Comparison of ENCODE assay signal across 11 cellular contexts in the genomic region with DNA sequence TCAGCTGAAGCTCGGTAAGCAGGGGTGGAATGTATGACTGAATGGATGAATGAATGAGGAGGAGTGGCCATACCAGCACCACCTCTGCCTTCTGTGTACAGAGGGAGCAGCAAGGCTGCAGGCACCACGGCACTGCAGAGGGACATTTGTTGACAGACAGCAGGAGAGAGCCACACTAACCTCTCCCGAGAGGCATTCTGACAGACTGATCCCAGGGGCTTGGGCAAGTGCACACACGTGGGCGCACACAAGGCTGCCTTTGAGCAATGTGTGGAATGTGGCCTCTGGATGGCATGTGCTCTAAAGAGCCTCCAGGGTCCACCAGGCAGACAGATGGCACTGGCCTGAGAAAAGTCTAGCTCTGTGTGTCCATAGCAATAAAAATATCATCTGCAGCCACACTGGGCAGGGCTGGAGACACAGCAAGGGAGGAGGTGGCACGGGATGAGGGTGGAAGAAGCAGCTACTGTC.
A peak's percentile ranks its signal among the peaks of the same experiment; 100 is the strongest.
DNase-seq lines count a peak whose midpoint lies in the region; ATAC-seq and TF ChIP-seq lines count a peak whose summit lies in the region.
"Had no signal": no experiment of that assay in that cellular context is flagged by ENCODE, and none has a peak within 500 bp of the region (broad histone marks: within the 10 kb centered on the region; RNA-seq: fewer than 3 reads in every experiment).

No MANE protein-coding gene starts in this region.

- H3K27me3 ChIP-seq in thyroid gland: no peaks in the 10 kb centered on the region

- H3K27ac ChIP-seq in thyroid gland: peak overlapping the region in 1 of 3 donors; percentile 56

- DNase-seq in NCI-H345 (lab: John Stamatoyannopoulos, UW) (peak; percentile 75), NCI-H345 treated with DMSO at 0.1 percent for 48 hours (lab: John Stamatoyannopoulos, UW; ENCODE audit: unreplicated experiment) (no peak), NCI-H748 treated with DMSO at 0.1 percent for 48 hours (lab: John Stamatoyannopoulos, UW) (peak; percentile 71), glomerular visceral epithelial cell (ENCODE audit: extremely low spot score) (peak; percentile 89), thyroid gland (peak; percentile 88 to 93), midbrain (lab: John Stamatoyannopoulos, UW) (no peak), COLO668 (lab: John Stamatoyannopoulos, UW; ENCODE audit: unreplicated experiment) (no peak)
- DNase-seq: activated T-cell treated with anti-CD3 and anti-CD28 coated beads, Interleukin-2, amount 50 U/mL, for 4 hours; small intestine; stimulated activated CD8-positive, alpha-beta memory T cell treated with anti-CD3 and anti-CD28 coated beads, Interleukin-4, amount 100 ng/mL, for 48 hours had no signal

- TF ChIP-seq CTCF in thyroid gland (IDR thresholded peaks at IDR 0.05): peak in 1 of 6 experiments; percentile 15

- 10 to 38% methylated on average over 6 of the region's 6 CpGs for WGBS in thyroid gland, 2 donors

- TF ChIP-seq POLR2A in thyroid gland (IDR thresholded peaks at IDR 0.05): peak in 1 of 2 donors; percentile 9

- no peaks in the 10 kb centered on the region for H3K36me3 ChIP-seq in thyroid gland

- intact Hi-C loops in thyroid gland (cut with DNase I): no loop called here

- no peaks in the 10 kb centered on the region for H3K9me3 ChIP-seq in thyroid gland

- ATAC-seq in HG02571 (IDR thresholded peaks at IDR 0.05; ENCODE audit: unreplicated experiment): no peak
- ATAC-seq: activated T-cell treated with anti-CD3 and anti-CD28 coated beads, Interleukin-2, amount 50 U/mL, for 4 hours had no signal

- no peak overlapping the region for H3K4me3 ChIP-seq in thyroid gland (replicated peaks in 1 of 3)

- H3K4me1 ChIP-seq in thyroid gland: peaks cover 10 to 11% of the 10 kb centered on the region in 2 donors

Comparison
In these comparisons a context has a peak if more than half of its experiments do, and no peak if none do; other contexts are left out.
1. DNase-seq: peak in NCI-H345 (single experiment), NCI-H748 treated with DMSO at 0.1 percent for 48 hours (single experiment), glomerular visceral epithelial cell (single experiment) and thyroid gland (2 of 2); none in NCI-H345 treated with DMSO at 0.1 percent for 48 hours (single experiment), midbrain (single experiment) and COLO668 (single experiment).